1 cellular context compared by ENCODE assay signal in the genomic region with DNA sequence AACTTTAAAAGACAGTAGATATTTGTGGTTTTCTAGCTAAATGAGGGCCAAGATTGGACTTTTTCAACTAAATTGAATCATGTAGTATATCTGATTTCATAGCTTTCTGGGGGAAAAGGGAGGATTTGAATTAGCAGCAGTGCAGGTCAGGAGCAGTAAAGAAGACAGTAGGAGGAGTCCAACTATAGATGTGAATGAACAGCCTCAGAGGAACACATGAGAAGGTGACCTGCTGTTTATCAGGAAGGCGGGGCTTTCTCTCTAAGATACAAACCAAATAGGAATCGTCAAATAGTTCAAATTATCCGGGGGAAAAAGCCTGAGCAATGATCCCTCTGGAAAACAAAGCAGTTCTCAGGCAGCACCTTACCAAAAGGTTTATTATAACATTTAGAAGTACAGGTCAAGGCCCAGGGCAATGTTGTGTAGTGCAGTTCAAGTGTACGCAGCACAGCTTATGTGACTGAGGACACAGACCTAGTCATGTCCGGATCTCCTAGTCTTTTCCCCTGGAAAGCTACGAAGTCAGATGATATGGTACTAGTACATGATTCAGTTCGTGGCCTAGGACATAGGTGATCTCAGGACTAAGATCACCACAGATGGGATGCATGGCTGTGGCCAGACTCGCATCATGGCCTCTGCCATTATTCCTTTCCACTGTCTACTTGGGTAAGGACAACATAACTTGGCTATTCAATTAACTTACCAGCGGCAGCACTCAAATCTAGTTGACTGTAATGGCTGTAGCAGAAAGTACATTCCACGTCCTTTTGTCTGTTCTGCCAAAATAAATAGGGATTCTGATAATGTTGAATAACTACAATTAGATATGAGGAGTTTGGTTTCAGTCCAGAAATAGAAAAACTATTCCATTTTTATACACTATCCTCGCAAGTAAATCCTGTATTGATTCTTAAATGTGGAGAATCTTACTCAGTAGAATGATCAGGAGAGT.
TF ChIP-seq lines count a peak whose summit lies in the region.

No MANE protein-coding gene starts in this region.

TF ChIP-seq in GM23338, 12 proteins besides CTCF, POLR2A, EP300 and RAD21:
- TF ChIP-seq, protein P1, sequence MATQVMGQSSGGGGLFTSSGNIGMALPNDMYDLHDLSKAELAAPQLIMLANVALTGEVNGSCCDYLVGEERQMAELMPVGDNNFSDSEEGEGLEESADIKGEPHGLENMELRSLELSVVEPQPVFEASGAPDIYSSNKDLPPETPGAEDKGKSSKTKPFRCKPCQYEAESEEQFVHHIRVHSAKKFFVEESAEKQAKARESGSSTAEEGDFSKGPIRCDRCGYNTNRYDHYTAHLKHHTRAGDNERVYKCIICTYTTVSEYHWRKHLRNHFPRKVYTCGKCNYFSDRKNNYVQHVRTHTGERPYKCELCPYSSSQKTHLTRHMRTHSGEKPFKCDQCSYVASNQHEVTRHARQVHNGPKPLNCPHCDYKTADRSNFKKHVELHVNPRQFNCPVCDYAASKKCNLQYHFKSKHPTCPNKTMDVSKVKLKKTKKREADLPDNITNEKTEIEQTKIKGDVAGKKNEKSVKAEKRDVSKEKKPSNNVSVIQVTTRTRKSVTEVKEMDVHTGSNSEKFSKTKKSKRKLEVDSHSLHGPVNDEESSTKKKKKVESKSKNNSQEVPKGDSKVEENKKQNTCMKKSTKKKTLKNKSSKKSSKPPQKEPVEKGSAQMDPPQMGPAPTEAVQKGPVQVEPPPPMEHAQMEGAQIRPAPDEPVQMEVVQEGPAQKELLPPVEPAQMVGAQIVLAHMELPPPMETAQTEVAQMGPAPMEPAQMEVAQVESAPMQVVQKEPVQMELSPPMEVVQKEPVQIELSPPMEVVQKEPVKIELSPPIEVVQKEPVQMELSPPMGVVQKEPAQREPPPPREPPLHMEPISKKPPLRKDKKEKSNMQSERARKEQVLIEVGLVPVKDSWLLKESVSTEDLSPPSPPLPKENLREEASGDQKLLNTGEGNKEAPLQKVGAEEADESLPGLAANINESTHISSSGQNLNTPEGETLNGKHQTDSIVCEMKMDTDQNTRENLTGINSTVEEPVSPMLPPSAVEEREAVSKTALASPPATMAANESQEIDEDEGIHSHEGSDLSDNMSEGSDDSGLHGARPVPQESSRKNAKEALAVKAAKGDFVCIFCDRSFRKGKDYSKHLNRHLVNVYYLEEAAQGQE (IDR thresholded peaks at IDR 0.05; ENCODE audit: unreplicated experiment), result no peak
- TF ChIP-seq JUNB (IDR thresholded peaks at IDR 0.05; ENCODE audit: unreplicated experiment) (no peak), NANOG (IDR thresholded peaks at IDR 0.05; ENCODE audit: borderline replicate concordance) (no peak), EZH2 (IDR thresholded peaks at IDR 0.05; ENCODE audit: low read depth, unreplicated experiment) (no peak), ZNF331 (CRISPR knock-in tag; IDR thresholded peaks at IDR 0.05; ENCODE audit: low read depth) (no peak), POLR2AphosphoS5 (IDR thresholded peaks at IDR 0.05; ENCODE audit: low read depth) (no peak)
